ENCODE assay signal across 9 cellular contexts in genomic region chr1:163170975-163171676, GRCh38. TPM values are rescaled to one million over a fixed set of nuclear protein-coding genes. Genes with fewer than 3 reads are reported as not detected.
A peak's percentile ranks its signal among the peaks of the same experiment; 100 is the strongest.
DNase-seq lines count a peak whose midpoint lies in the region; ATAC-seq and TF ChIP-seq lines count a peak whose summit lies in the region.
"Had no signal": no experiment of that assay in that cellular context is flagged by ENCODE, and none has a peak within 500 bp of the region (broad histone marks: within the 10 kb centered on the region; RNA-seq: fewer than 3 reads in every experiment).

No MANE protein-coding gene starts in this region.

- H4K5ac ChIP-seq in H9 (ENCODE audit: insufficient read length, low read depth, low read length): no peak overlapping the region

- H2BK12ac ChIP-seq in H9 (ENCODE audit: insufficient read length, low read depth, low read length): no peak overlapping the region

- no peaks in the 10 kb centered on the region for H3K36me3 Mint-ChIP-seq in H9 (ENCODE audit: insufficient read depth in 1 of 3, low read depth in 3 of 3)
- H3K36me3 Mint-ChIP-seq in CD4-positive, alpha-beta memory T cell: no peaks in the 10 kb centered on the region

- H4K91ac ChIP-seq in H9 (ENCODE audit: insufficient read length, low read depth, low read length): no peak overlapping the region

- no peaks in the 10 kb centered on the region for H3K36me3 ChIP-seq in gastrocnemius medialis
- H3K36me3 ChIP-seq in CD4-positive, alpha-beta memory T cell (ENCODE audit: insufficient read depth, low read length): no peaks in the 10 kb centered on the region

- H3K23ac ChIP-seq in H9 (ENCODE audit: insufficient read length, low read depth, low read length): no peak overlapping the region

- in situ Hi-C loops in gastrocnemius medialis (cut with MboI; ENCODE audit: low sequenced_read_pairs in 4 of 4): loop anchor here in 3 of 4 donors (5.0 to 10.0 kb wide), 3 partner anchors 294 to 316 kb away; no protein-coding TSS in a partner anchor

- no peak overlapping the region for H2BK120ac ChIP-seq in H9 (ENCODE audit: low read depth, low read length, poor library complexity, severe bottlenecking)

- ATAC-seq in gastrocnemius medialis (no peak), GM21367 (IDR thresholded peaks at IDR 0.05; ENCODE audit: unreplicated experiment) (no peak)

- intact Hi-C loops in gastrocnemius medialis (cut with DNase I; ENCODE audit: low total_unique reads): loop anchor here (10.0 kb wide), 1 partner anchor 96 kb away; no protein-coding TSS in a partner anchor
- intact Hi-C loops in CD4-positive, alpha-beta memory T cell (cut with micrococcal nuclease): no loop called here

- no peak overlapping the region for H2BK15ac ChIP-seq in H9 (ENCODE audit: low read depth, low read length)

- H3K4me2 ChIP-seq in H9 (ENCODE audit: insufficient read depth, insufficient read length, low read length): no peak overlapping the region

- 100% methylated on average over 2 of the region's 5 CpGs for WGBS in H9 (ENCODE audit: extremely low coverage, insufficient read length, low lambda C conversion rate)

- H2AFZ ChIP-seq in H9 (ENCODE audit: low read length): no peak overlapping the region

- no peak overlapping the region for H2BK20ac ChIP-seq in H9 (ENCODE audit: low read depth, low read length, poor library complexity, severe bottlenecking)

- H3K27ac Mint-ChIP-seq in H9: no peak overlapping the region
- no peak overlapping the region for H3K27ac Mint-ChIP-seq in CD4-positive, alpha-beta memory T cell

- H3K9ac ChIP-seq in H9 (ENCODE audit: extremely low read depth, insufficient read length, low read length): no peak overlapping the region

- POLR2A ChIA-PET in CD4-positive, alpha-beta memory T cell (lab: Charles Lee; ENCODE audit: partially characterized antibody): no interaction called here

- no peaks in the 10 kb centered on the region; a peak in 1 of 5 replicates for H3K9me3 Mint-ChIP-seq in H9
- peaks cover 0 to 2% (median 0%) of the 10 kb centered on the region in 8 donors for H3K9me3 Mint-ChIP-seq in CD4-positive, alpha-beta memory T cell

- H3K27me3 Mint-ChIP-seq in H9 (ENCODE audit: low read depth): no peaks in the 10 kb centered on the region
- H3K27me3 Mint-ChIP-seq in CD4-positive, alpha-beta memory T cell: no peaks in the 10 kb centered on the region

- H3K23me2 ChIP-seq in H9 (ENCODE audit: insufficient read length, low read depth, low read length, poor library complexity, severe bottlenecking): no peaks in the 10 kb centered on the region

- H3K27ac ChIP-seq in H9 (ENCODE audit: insufficient read length, low read depth, low read length) (no peak overlapping the region), gastrocnemius medialis (no peak overlapping the region)
- H3K27ac ChIP-seq in CD4-positive, alpha-beta memory T cell (ENCODE audit: low read depth, low read length): no peak overlapping the region

- no peaks in the 10 kb centered on the region for H3K9me3 ChIP-seq in H9 (ENCODE audit: control insufficient read depth, low read depth, low read length)
- H3K9me3 ChIP-seq in gastrocnemius medialis: no peaks in the 10 kb centered on the region
- no peaks in the 10 kb centered on the region for H3K9me3 ChIP-seq in CD4-positive, alpha-beta memory T cell (ENCODE audit: control insufficient read depth in 1 of 2, low read length in 2 of 2)

- no peaks in the 10 kb centered on the region; the same call in 1 of the 2 replicates for H3K4me1 ChIP-seq in H9 (ENCODE audit: insufficient read depth, low read length)
- peaks cover 4 to 9% of the 10 kb centered on the region in 2 donors for H3K4me1 ChIP-seq in gastrocnemius medialis
- H3K4me1 ChIP-seq in CD4-positive, alpha-beta memory T cell (ENCODE audit: insufficient read depth, low read length): no peaks in the 10 kb centered on the region

- H3K79me1 ChIP-seq in H9 (ENCODE audit: insufficient read depth, low read depth, low read length, poor library complexity, severe bottlenecking): no peaks in the 10 kb centered on the region

- no peaks in the 10 kb centered on the region for H3K79me2 ChIP-seq in H9 (ENCODE audit: insufficient read depth, low read length)

- no peak overlapping the region for H3K14ac ChIP-seq in H9 (ENCODE audit: insufficient read depth, low read length)

- peak; percentile 52 for TF ChIP-seq CTCF in AG09309 (IDR thresholded peaks at IDR 0.05; ENCODE audit: control insufficient read depth, insufficient read depth, low read depth, low read length, missing control alignments)
- TF ChIP-seq CTCF in H9 (conservative IDR thresholded peaks at IDR 0.05): peak; percentile 40; the same call in 2 of the 3 replicates
- TF ChIP-seq CTCF in gastrocnemius medialis (IDR thresholded peaks at IDR 0.05 in 4 of 5, conservative IDR thresholded peaks at IDR 0.05 in 1 of 5): no peak

- DNase-seq in AG09309 (ENCODE audit: low read depth) (no peak), H9 (no peak), SK-N-DZ (ENCODE audit: low spot score) (peak; percentile 50), iPS-NIHi11 (ENCODE audit: low spot score) (peak; percentile 22), gastrocnemius medialis (no peak)
- no peak for DNase-seq in CD4-positive, alpha-beta memory T cell
- DNase-seq in central memory CD4-positive, alpha-beta T cell: no peak
- DNase-seq: NCI-H1436 treated with DMSO at 0.1 percent for 48 hours had no signal

- H4K20me1 ChIP-seq in H9 (ENCODE audit: control insufficient read depth, insufficient read depth, insufficient read length): no peaks in the 10 kb centered on the region

- no peak overlapping the region for H4K8ac ChIP-seq in H9 (replicated peaks; ENCODE audit: insufficient read length, low read depth, low read length)

- H3K4me3 ChIP-seq in AG09309 (ENCODE audit: control insufficient read depth, low read depth, low read length) (no peak overlapping the region), gastrocnemius medialis (no peak overlapping the region)
- no peak overlapping the region for H3K4me3 ChIP-seq in CD4-positive, alpha-beta memory T cell (ENCODE audit: low read length in 2 of 2)

- no peak overlapping the region for H3K56ac ChIP-seq in H9 (ENCODE audit: insufficient read length, low read depth, low read length)

- H3K4me1 Mint-ChIP-seq in H9: peaks cover 23 to 28% of the 10 kb centered on the region in 2 experiments
- H3K4me1 Mint-ChIP-seq in CD4-positive, alpha-beta memory T cell: no peaks in the 10 kb centered on the region

- no peak overlapping the region for H2AK5ac ChIP-seq in H9 (ENCODE audit: insufficient read length, low read length)

- no peak for TF ChIP-seq POLR2A in gastrocnemius medialis (IDR thresholded peaks at IDR 0.05)

- CTCF ChIA-PET in CD4-positive, alpha-beta memory T cell (lab: Charles Lee; ENCODE audit: partially characterized antibody): no interaction called here

- no peak overlapping the region for H3K4ac ChIP-seq in H9 (ENCODE audit: low read depth, low read length)

- H2BK5ac ChIP-seq in H9 (ENCODE audit: insufficient read length, low read length): no peak overlapping the region

- H3K4me3 Mint-ChIP-seq in H9: no peak overlapping the region
- no peak overlapping the region for H3K4me3 Mint-ChIP-seq in CD4-positive, alpha-beta memory T cell

- H3K18ac ChIP-seq in H9 (ENCODE audit: insufficient read length, low read depth, low read length): no peak overlapping the region

- no peak overlapping the region for H3T11ph ChIP-seq in H9 (ENCODE audit: low read length)

- H3K27me3 ChIP-seq in H9 (ENCODE audit: insufficient read depth, low read length) (no peaks in the 10 kb centered on the region), gastrocnemius medialis (no peaks in the 10 kb centered on the region)
- H3K27me3 ChIP-seq in CD4-positive, alpha-beta memory T cell (ENCODE audit: insufficient read depth, low read length): no peaks in the 10 kb centered on the region

RNA-seq across cellular contexts. Expression of gene RGS5, which starts 31.6 kb away (rescaled TPM):
- total RNA-seq in H9 (2021): 30.1 and 33.7 TPM in 2 replicates
- 208 and 413 TPM in 2 replicates for polyA plus RNA-seq in SK-N-DZ (2014; cell fraction: cytosol; rRNA removed)
- 24.4 and 42.8 TPM in 2 replicates for polyA plus RNA-seq in SK-N-DZ (2014; cell fraction: nucleus; rRNA removed)
- 100 to 1,000 TPM in 3 of 4 donors, 10 to 100 TPM in 1; 71.2 to 195 (median 158) TPM for total RNA-seq in gastrocnemius medialis
- 1 to 10 TPM; 1.3 to 5.7 TPM for total RNA-seq in CD4-positive, alpha-beta memory T cell
- 1 to 10 TPM; 1.4 to 3.0 TPM for polyA plus RNA-seq in CD4-positive, alpha-beta memory T cell

Comparison
In these comparisons a context has a peak if more than half of its experiments do, and no peak if none do; other contexts are left out.
1. DNase-seq: peak in SK-N-DZ (single experiment) and iPS-NIHi11 (single experiment); none in AG09309 (single experiment), H9 (single experiment), gastrocnemius medialis (0 of 2), CD4-positive, alpha-beta memory T cell (0 of 5) and central memory CD4-positive, alpha-beta T cell (single experiment).
2. CTCF ChIP-seq: peak in AG09309 (single experiment) and H9 (single experiment); none in gastrocnemius medialis (0 of 5).